8 cellular contexts compared by ENCODE assay signal in the genomic region with DNA sequence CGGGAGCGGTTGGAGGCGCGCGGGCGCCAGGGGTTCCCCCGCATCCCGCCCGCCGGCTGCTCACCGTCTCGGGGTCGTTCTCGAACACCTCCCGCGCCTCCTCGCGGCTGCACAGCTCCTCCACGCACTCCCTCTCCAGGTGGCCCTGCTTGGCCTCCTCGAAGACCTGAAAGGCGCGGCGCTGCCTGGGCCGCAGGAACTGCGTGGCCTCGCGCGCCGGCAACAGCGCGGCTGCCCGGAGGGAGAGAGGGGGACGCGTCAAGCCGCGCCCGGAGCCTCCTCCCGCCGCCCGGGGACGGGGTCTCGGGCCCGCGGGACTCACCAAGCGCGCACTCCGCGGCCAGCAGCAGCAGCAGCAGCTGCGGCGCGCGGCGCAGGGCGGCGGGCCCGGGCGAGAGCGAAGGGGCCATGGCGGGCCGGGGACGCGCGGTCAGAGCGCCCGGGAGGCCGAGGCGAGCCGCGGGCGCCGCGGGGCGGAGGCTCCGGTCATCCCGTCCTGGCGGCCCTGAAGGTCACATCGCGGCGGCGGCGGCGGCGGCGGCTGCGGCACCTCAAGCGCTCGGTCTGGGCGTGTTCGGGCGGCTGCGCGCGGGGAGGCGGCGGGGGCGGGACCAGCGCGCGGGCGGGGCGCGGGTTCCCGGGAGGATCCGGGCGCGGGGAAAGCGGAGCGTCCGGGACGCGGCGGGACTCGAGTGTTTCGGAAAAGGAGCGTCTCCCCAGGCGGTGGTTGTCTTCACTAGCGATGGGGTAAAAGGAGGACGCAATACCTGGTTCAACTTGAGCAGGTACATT. TPM values are rescaled to one million over a fixed set of nuclear protein-coding genes. Genes with fewer than 3 reads are reported as not detected.
A peak's percentile ranks its signal among the peaks of the same experiment; 100 is the strongest.
DNase-seq lines count a peak whose midpoint lies in the region; ATAC-seq and TF ChIP-seq lines count a peak whose summit lies in the region.

A gene (minus strand): TSS at position 566 of the 792 bp plus-strand sequence. CDS start 156 bp downstream, at position 410.

- intact Hi-C loops in natural killer cell (cut with micrococcal nuclease) = no loop called here

- peak within 1 kb of the TSS; percentile 73 for H3K4me3 Mint-ChIP-seq in activated T-cell treated with anti-CD3 and anti-CD28 coated beads, Interleukin-2, amount 50 U/mL, for 4 hours
- peak within 1 kb of the TSS; percentile 70 for H3K4me3 Mint-ChIP-seq in natural killer cell

- peak; percentile 93 for DNase-seq in GM03348 (ENCODE audit: low spot score)
- no peak for DNase-seq in HT1080 (ENCODE audit: low read depth)
- peak; percentile 20 for DNase-seq in activated T-cell treated with anti-CD3 and anti-CD28 coated beads, Interleukin-2, amount 50 U/mL, for 4 hours
- peak; percentile 34 for DNase-seq in fibroblast of the aortic adventitia (ENCODE audit: low read depth)
- peak; percentile 16 for DNase-seq in natural killer cell
- no peak for DNase-seq in NK-92 (lab: John Stamatoyannopoulos, UW; ENCODE audit: unreplicated experiment)

- TF ChIP-seq CTCF in fibroblast of the aortic adventitia (IDR thresholded peaks at IDR 0.05; ENCODE audit: insufficient read depth, low read length) (no peak), natural killer cell (IDR thresholded peaks at IDR 0.05) (no peak)

- H3K4me3 ChIP-seq in fibroblast of the aortic adventitia (ENCODE audit: low read depth, low read length) = peak within 1 kb of the TSS; percentile 67

- no peak within 1 kb of the TSS for H3K27ac Mint-ChIP-seq in natural killer cell

- H3K4me1 Mint-ChIP-seq in activated T-cell treated with anti-CD3 and anti-CD28 coated beads, Interleukin-2, amount 50 U/mL, for 4 hours (ENCODE audit: low read depth) = peaks cover 10% of the 10 kb centered on the region
- H3K4me1 Mint-ChIP-seq in natural killer cell = peaks cover 5 to 16% of the 10 kb centered on the region in 2 donors

- peaks cover 4% of the 10 kb centered on the region for H3K9me3 Mint-ChIP-seq in activated T-cell treated with anti-CD3 and anti-CD28 coated beads, Interleukin-2, amount 50 U/mL, for 4 hours
- H3K9me3 Mint-ChIP-seq in natural killer cell = no peaks in the 10 kb centered on the region

- peaks cover 44% of the 10 kb centered on the region for H3K27me3 Mint-ChIP-seq in activated T-cell treated with anti-CD3 and anti-CD28 coated beads, Interleukin-2, amount 50 U/mL, for 4 hours (ENCODE audit: low read depth)
- peaks cover 44 to 46% of the 10 kb centered on the region in 2 donors for H3K27me3 Mint-ChIP-seq in natural killer cell (ENCODE audit: low read depth in 2 of 2)

- no peaks in the 10 kb centered on the region for H3K36me3 Mint-ChIP-seq in activated T-cell treated with anti-CD3 and anti-CD28 coated beads, Interleukin-2, amount 50 U/mL, for 4 hours (ENCODE audit: insufficient read depth)
- H3K36me3 Mint-ChIP-seq in natural killer cell = no peaks in the 10 kb centered on the region

- ATAC-seq in activated T-cell treated with anti-CD3 and anti-CD28 coated beads, Interleukin-2, amount 50 U/mL, for 4 hours = peak; percentile 66 to 70
- ATAC-seq in natural killer cell (peak in 2 of 3 donors; percentile 36 to 58), GM21526 (IDR thresholded peaks at IDR 0.05; ENCODE audit: low FRiP score, unreplicated experiment) (no peak), GM21528 (IDR thresholded peaks at IDR 0.05; ENCODE audit: low FRiP score, unreplicated experiment) (no peak)

RNA-seq across cellular contexts. Expression of the gene that starts here (rescaled TPM):
- 136 and 138 TPM in 2 replicates for total RNA-seq in HT1080 (2014; rRNA removed; shearing (Covaris generic))
- polyA plus RNA-seq in HT1080 (2015; cell fraction: cytosol; rRNA removed) = 338 and 350 TPM in 2 replicates
- 351 and 364 TPM in 2 replicates for polyA plus RNA-seq in HT1080 (2015; cell fraction: nucleus; rRNA removed)
- under 1 TPM; 0.61 to 0.84 (median 0.71) TPM for total RNA-seq in activated T-cell treated with anti-CD3 and anti-CD28 coated beads, Interleukin-2, amount 50 U/mL, for 4 hours
- total RNA-seq in fibroblast of the aortic adventitia (ENCODE audit: low replicate concordance) (33.3 and 45.1 TPM in 2 replicates), natural killer cell (1 to 10 TPM in 1 of 3 donors, under 1 TPM in 2; 0.40 to 1.4 (median 0.41) TPM)

Comparison
In these comparisons a context has a peak if more than half of its experiments do, and no peak if none do; other contexts are left out.
1. RNA of the gene that starts here (total RNA-seq): 136 to 138 TPM in HT1080 and 33.3 to 45.1 TPM in fibroblast of the aortic adventitia; 0.61 to 0.84 TPM in activated T-cell treated with anti-CD3 and anti-CD28 coated beads, Interleukin-2, amount 50 U/mL, for 4 hours and 0.40 to 1.4 TPM in natural killer cell; every median in the first group is over 10 times any median in the second.
2. Peak in DNase-seq and ATAC-seq in activated T-cell treated with anti-CD3 and anti-CD28 coated beads, Interleukin-2, amount 50 U/mL, for 4 hours; RNA of the gene not detected or under 1 TPM.
3. DNase-seq: peak in GM03348 (single experiment), fibroblast of the aortic adventitia (single experiment) and natural killer cell (single experiment); none in HT1080 (single experiment) and NK-92 (single experiment).
4. ATAC-seq: peak in natural killer cell (2 of 3); none in GM21526 (single experiment) and GM21528 (single experiment).